ENCODE assay signal across 8 cellular contexts in the genomic region with DNA sequence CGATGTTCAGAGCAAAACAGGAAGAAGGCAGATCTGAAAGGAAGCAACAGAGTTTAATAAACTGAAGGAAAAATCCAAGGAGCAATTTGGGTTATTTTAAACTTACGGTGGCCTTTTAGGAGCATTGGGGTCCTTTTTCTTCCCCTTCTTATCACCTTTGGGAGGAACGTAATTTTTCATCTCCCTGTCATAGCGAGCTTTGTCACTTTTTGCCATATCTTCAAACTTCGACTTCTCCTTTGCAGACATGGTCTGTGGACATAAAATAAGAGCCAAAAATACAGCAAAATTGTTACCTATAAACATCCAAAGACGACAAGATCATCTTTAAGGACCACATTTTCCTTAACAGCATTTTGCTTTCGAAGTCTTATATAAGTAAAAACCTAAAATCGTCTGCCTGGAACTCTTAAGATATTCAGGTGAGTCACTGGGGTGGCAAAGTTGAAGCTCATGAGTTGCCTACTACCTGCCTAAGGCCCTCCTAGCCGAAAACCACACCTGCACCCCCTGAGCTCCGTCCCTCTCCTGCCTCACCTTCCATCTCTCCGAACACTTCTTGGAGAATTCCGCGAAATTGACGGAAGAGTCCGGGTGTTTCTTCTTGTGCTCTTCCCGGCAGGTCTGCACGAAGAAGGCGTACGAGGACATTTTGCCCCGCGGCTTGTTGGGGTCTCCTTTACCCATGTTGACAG.
DNase-seq lines count a peak whose midpoint lies in the region; ATAC-seq lines count a peak whose summit lies in the region.

No MANE protein-coding gene starts in this region.

- peaks cover 11% of the 10 kb centered on the region for H3K27me3 Mint-ChIP-seq in activated naive CD4-positive, alpha-beta T cell treated with anti-CD3 and anti-CD28 coated beads, Interleukin-2, amount 50 U/mL, for 24 hours

- peaks cover 9% of the 10 kb centered on the region for H3K36me3 Mint-ChIP-seq in activated naive CD4-positive, alpha-beta T cell treated with anti-CD3 and anti-CD28 coated beads, Interleukin-2, amount 50 U/mL, for 24 hours

- ATAC-seq in HG02852 (IDR thresholded peaks at IDR 0.05; ENCODE audit: unreplicated experiment) (no peak), GM21367 (IDR thresholded peaks at IDR 0.05; ENCODE audit: unreplicated experiment) (no peak)

- H3K4me1 ChIP-seq in iPS-15b (ENCODE audit: control insufficient read depth, insufficient read depth, low read length), result peaks cover 3% of the 10 kb centered on the region

- H3K9me3 Mint-ChIP-seq in activated naive CD4-positive, alpha-beta T cell treated with anti-CD3 and anti-CD28 coated beads, Interleukin-2, amount 50 U/mL, for 24 hours, result no peaks in the 10 kb centered on the region

- H3K9ac ChIP-seq in iPS-15b (ENCODE audit: low read depth, low read length), result peak overlapping the region; percentile 42

- peak overlapping the region; percentile 92 for H3K4me3 ChIP-seq in iPS-15b (ENCODE audit: low read depth, low read length)

- H3K27ac ChIP-seq in KOPT-K1 (ENCODE audit: low read depth, low read length, poor library complexity, severe bottlenecking), result peak overlapping the region; percentile 99

- H3K36me3 ChIP-seq in KOPT-K1 (ENCODE audit: insufficient read depth, low read length) (peaks cover 58% of the 10 kb centered on the region), iPS-15b (ENCODE audit: control insufficient read depth, insufficient read depth, low read length) (peaks cover 20% of the 10 kb centered on the region)

- peaks cover 29% of the 10 kb centered on the region for H3K4me1 Mint-ChIP-seq in activated naive CD4-positive, alpha-beta T cell treated with anti-CD3 and anti-CD28 coated beads, Interleukin-2, amount 50 U/mL, for 24 hours

- DNase-seq in CD1c-positive myeloid dendritic cell (ENCODE audit: extremely low spot score), result peak; percentile 26
- peak; percentile 3 for DNase-seq in stimulated activated CD4-positive, alpha-beta T cell treated with anti-CD3 and anti-CD28 coated beads, Interleukin-2, amount 100 ng/mL, for 4 hours (ENCODE audit: low read depth)
- no peak for DNase-seq in COLO829 (ENCODE audit: low spot score)

- H3K27ac Mint-ChIP-seq in activated naive CD4-positive, alpha-beta T cell treated with anti-CD3 and anti-CD28 coated beads, Interleukin-2, amount 50 U/mL, for 24 hours, result peak overlapping the region; percentile 91

- H3K27me3 ChIP-seq in iPS-15b (ENCODE audit: control insufficient read depth, insufficient read depth, low read length), result peaks cover 8% of the 10 kb centered on the region

- peak overlapping the region; percentile 96 for H3K4me3 Mint-ChIP-seq in activated naive CD4-positive, alpha-beta T cell treated with anti-CD3 and anti-CD28 coated beads, Interleukin-2, amount 50 U/mL, for 24 hours

- no peaks in the 10 kb centered on the region for H3K9me3 ChIP-seq in KOPT-K1 (ENCODE audit: insufficient read depth, low read length, poor library complexity, severe bottlenecking)
- H3K9me3 ChIP-seq in iPS-15b (ENCODE audit: control insufficient read depth, insufficient read depth, low read length), result no peaks in the 10 kb centered on the region
